In genomic region chr11:45646275-45646970, GRCh38 we compare ENCODE assay signal across 9 cellular contexts. TPM values are rescaled to one million over a fixed set of nuclear protein-coding genes. Genes with fewer than 3 reads are reported as not detected.
DNase-seq lines count a peak whose midpoint lies in the region; ATAC-seq, FAIRE-seq and TF ChIP-seq lines count a peak whose summit lies in the region.
"Had no signal": no experiment of that assay in that cellular context is flagged by ENCODE, and none has a peak within 500 bp of the region (broad histone marks: within the 10 kb centered on the region; RNA-seq: fewer than 3 reads in every experiment).

No MANE protein-coding gene starts in this region.

- no peak overlapping the region for H3K27ac ChIP-seq in substantia nigra (ENCODE audit: low read depth, low read length, poor library complexity, severe bottlenecking)
- H3K27ac ChIP-seq: suprapubic skin had no signal

- no peaks in the 10 kb centered on the region for H3K36me3 Mint-ChIP-seq in activated T-helper 17 cell treated with anti-CD3 and anti-CD28 coated beads, Interleukin-2, amount 50 U/mL, for 72 hours (ENCODE audit: low read depth)
- H3K36me3 Mint-ChIP-seq in mesothelial cell of epicardium = no peaks in the 10 kb centered on the region

- H3K9me3 Mint-ChIP-seq in activated T-helper 17 cell treated with anti-CD3 and anti-CD28 coated beads, Interleukin-2, amount 50 U/mL, for 72 hours = no peaks in the 10 kb centered on the region
- H3K9me3 Mint-ChIP-seq in mesothelial cell of epicardium = no peaks in the 10 kb centered on the region

- no peak for TF ChIP-seq POLR2A in GM12892 (IDR thresholded peaks at IDR 0.05; ENCODE audit: low read depth, low read length)
- no peak for TF ChIP-seq POLR2A in lower leg skin (IDR thresholded peaks at IDR 0.05)

- intact Hi-C loops in lower leg skin (cut with DNase I; ENCODE audit: low total_unique reads) = no loop called here

- peak; percentile 60 for ATAC-seq in HG02852 (IDR thresholded peaks at IDR 0.05; ENCODE audit: unreplicated experiment)
- peak; percentile 51 for ATAC-seq in activated T-helper 17 cell treated with anti-CD3 and anti-CD28 coated beads, Interleukin-2, amount 50 U/mL, for 72 hours (replicated peaks)

- peaks cover 6% of the 10 kb centered on the region for H3K4me1 Mint-ChIP-seq in activated T-helper 17 cell treated with anti-CD3 and anti-CD28 coated beads, Interleukin-2, amount 50 U/mL, for 72 hours
- no peaks in the 10 kb centered on the region for H3K4me1 Mint-ChIP-seq in mesothelial cell of epicardium

- no peak overlapping the region for H3K4me3 Mint-ChIP-seq in activated T-helper 17 cell treated with anti-CD3 and anti-CD28 coated beads, Interleukin-2, amount 50 U/mL, for 72 hours
- H3K4me3 Mint-ChIP-seq in mesothelial cell of epicardium = no peak overlapping the region

- DNase-seq in GM12892 (ENCODE audit: insufficient read length) (no peak), lower leg skin (ENCODE audit: low spot score in 2 of 2) (peak; percentile 5 to 69), mesothelial cell of epicardium (ENCODE audit: low spot score in 2 of 2, unreplicated experiment in 2 of 2) (no peak), T-helper 9 cell (no peak), substantia nigra (lab: John Stamatoyannopoulos, UW) (no peak)
- no peak for DNase-seq in stimulated activated naive CD4-positive, alpha-beta T cell (lab: John Stamatoyannopoulos, UW)

- WGBS in lower leg skin, 2 donors = 83 to 100% methylated on average over 1 of the region's 1 CpG

- TF ChIP-seq CTCF in lower leg skin (IDR thresholded peaks at IDR 0.05) (no peak), mesothelial cell of epicardium (IDR thresholded peaks at IDR 0.05; ENCODE audit: unreplicated experiment) (no peak)

- peaks cover 25% of the 10 kb centered on the region for H3K27me3 Mint-ChIP-seq in activated T-helper 17 cell treated with anti-CD3 and anti-CD28 coated beads, Interleukin-2, amount 50 U/mL, for 72 hours
- peaks cover 29% of the 10 kb centered on the region for H3K27me3 Mint-ChIP-seq in mesothelial cell of epicardium (ENCODE audit: low read depth)

- peak; percentile 42 for FAIRE-seq in GM12892 (lab: Jason Lieb, UNC)

- no peak overlapping the region for H3K27ac Mint-ChIP-seq in activated T-helper 17 cell treated with anti-CD3 and anti-CD28 coated beads, Interleukin-2, amount 50 U/mL, for 72 hours
- no peak overlapping the region for H3K27ac Mint-ChIP-seq in mesothelial cell of epicardium

- H3K4me3 ChIP-seq in lower leg skin (ENCODE audit: low read depth, poor library complexity, severe bottlenecking) = no peak overlapping the region
- H3K4me3 ChIP-seq: suprapubic skin had no signal

RNA-seq across cellular contexts. Expression of gene CHST1, which starts 19.0 kb away (rescaled TPM):
- polyA plus RNA-seq in GM12892 (2012; ENCODE audit: missing spikeins) = not detected
- not detected for total RNA-seq in activated T-helper 17 cell treated with anti-CD3 and anti-CD28 coated beads, Interleukin-2, amount 50 U/mL, for 72 hours
- total RNA-seq in lower leg skin = 1 to 10 TPM in 3 of 4 donors, under 1 TPM in 1; 0.30 to 1.7 (median 1.4) TPM
- 1.0 to 1.6 TPM (median 1.4 TPM) in 3 replicates for total RNA-seq in mesothelial cell of epicardium

Comparison
In these comparisons a context has a peak if more than half of its experiments do, and no peak if none do; other contexts are left out.
1. DNase-seq: peak in lower leg skin (2 of 2); none in GM12892 (single experiment), mesothelial cell of epicardium (0 of 2), T-helper 9 cell (single experiment), substantia nigra (0 of 49) and stimulated activated naive CD4-positive, alpha-beta T cell (0 of 6).